12 cellular contexts compared by ENCODE assay signal in genomic region chr7:2670171-2670570, GRCh38. TPM values are rescaled to one million over a fixed set of nuclear protein-coding genes. Genes with fewer than 3 reads are reported as not detected.
"Had no signal": no experiment of that assay in that cellular context is flagged by ENCODE, and none has a peak within 500 bp of the region (broad histone marks: within the 10 kb centered on the region; RNA-seq: fewer than 3 reads in every experiment).

No MANE protein-coding gene starts in this region.

- H3K36me3 ChIP-seq: esophagus muscularis mucosa, neutrophil, stomach, thoracic aorta, uterus had no signal

- H3K4me3 ChIP-seq: esophagus muscularis mucosa, gastroesophageal sphincter, lung, psoas muscle, stomach, thoracic aorta, uterus had no signal

- H3K4me1 ChIP-seq: psoas muscle, uterus had no signal

- H3K27ac ChIP-seq: esophagus muscularis mucosa, gastroesophageal sphincter, neutrophil, psoas muscle, stomach, thoracic aorta, uterus had no signal

- H3K4me1 Mint-ChIP-seq: nephron had no signal

- H3K9me3 ChIP-seq: neutrophil, psoas muscle, thoracic aorta, uterus had no signal

- H3K36me3 Mint-ChIP-seq: naive B cell had no signal

- H3K4me3 Mint-ChIP-seq: nephron had no signal

- FAIRE-seq: endometrium, small intestine had no signal

- H3K27ac Mint-ChIP-seq: nephron had no signal

- H3K27me3 ChIP-seq: uterus had no signal

RNA-seq across cellular contexts. Expression of gene AMZ1, which starts 17.8 kb away (rescaled TPM):
- total RNA-seq: psoas muscle had no signal
- polyA plus RNA-seq: stomach had no signal
